Comparison of ENCODE assay signal across 9 cellular contexts in the genomic region with DNA sequence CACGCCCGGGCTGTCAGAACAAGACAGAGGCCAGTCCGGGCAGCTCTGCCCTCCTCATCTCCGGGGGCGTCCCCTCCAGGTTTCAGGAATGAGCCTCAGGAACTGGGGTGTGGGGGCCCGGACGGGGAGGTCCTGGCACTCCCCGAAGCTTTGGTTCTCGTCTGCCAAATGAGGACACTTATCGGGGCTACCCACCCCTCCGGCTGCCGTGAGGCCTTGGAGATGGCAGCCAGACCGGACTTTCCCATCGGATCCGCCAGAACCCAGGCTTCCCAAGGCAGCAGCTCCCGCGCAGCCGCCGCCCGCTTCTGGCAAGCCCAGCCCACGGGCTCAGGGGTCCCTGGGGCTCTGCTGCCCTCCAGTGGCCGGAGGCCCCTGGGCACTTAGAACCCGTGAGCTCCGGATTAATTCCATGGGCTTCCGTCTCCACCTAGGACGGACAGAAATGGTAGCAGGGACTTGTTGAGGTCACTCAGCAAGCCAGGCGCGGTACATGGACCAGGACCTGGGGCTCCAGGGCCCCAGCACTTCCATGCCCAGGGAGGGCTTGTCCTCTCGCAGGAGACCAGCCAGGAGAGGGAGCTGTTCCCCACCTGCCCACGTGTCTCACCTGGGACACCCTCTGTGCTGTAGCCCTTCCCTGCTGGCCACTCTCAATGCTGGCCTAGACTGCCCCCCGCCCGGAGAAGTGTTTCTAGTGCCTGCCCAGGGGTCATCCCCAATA.
A peak's percentile ranks its signal among the peaks of the same experiment; 100 is the strongest.
DNase-seq lines count a peak whose midpoint lies in the region; ATAC-seq and TF ChIP-seq lines count a peak whose summit lies in the region.
"Had no signal": no experiment of that assay in that cellular context is flagged by ENCODE, and none has a peak within 500 bp of the region (broad histone marks: within the 10 kb centered on the region; RNA-seq: fewer than 3 reads in every experiment).

No MANE protein-coding gene starts in this region.

- TF ChIP-seq CTCF in GM20000 (IDR thresholded peaks at IDR 0.05; ENCODE audit: extremely low read depth, missing control alignments) (peak; percentile 90), fibroblast of pulmonary artery (IDR thresholded peaks at IDR 0.05; ENCODE audit: low read length, missing control alignments) (peak; percentile 91), nephron progenitor cell (IDR thresholded peaks at IDR 0.05) (peak; percentile 98)

- peaks cover 12% of the 10 kb centered on the region for H3K4me1 ChIP-seq in CD4-positive, alpha-beta memory T cell (ENCODE audit: insufficient read depth, low read length)

- peak overlapping the region; percentile 73 to 87 (median 80) for H3K4me3 Mint-ChIP-seq in CD4-positive, alpha-beta memory T cell
- H3K4me3 Mint-ChIP-seq in activated T-helper 17 cell treated with anti-CD3 and anti-CD28 coated beads, Interleukin-2, amount 50 U/mL, for 72 hours = peak overlapping the region; percentile 65
- H3K4me3 Mint-ChIP-seq in nephron progenitor cell = peak overlapping the region; percentile 15

- DNase-seq in CD4-positive, alpha-beta memory T cell = peak; percentile 66 to 70 (median 69)
- DNase-seq in GM20000 (ENCODE audit: low spot score) (peak; percentile 86), RPMI7951 (ENCODE audit: low read depth) (peak; percentile 84), fibroblast of pulmonary artery (ENCODE audit: low read depth) (peak; percentile 88), nephron progenitor cell (peak; percentile 88)
- peak; percentile 59 for DNase-seq in stimulated activated naive CD4-positive, alpha-beta T cell treated with Interleukin-2 at 50 U/mL for 16 hours (lab: John Stamatoyannopoulos, UW)

- no peaks in the 10 kb centered on the region for H3K36me3 ChIP-seq in CD4-positive, alpha-beta memory T cell (ENCODE audit: insufficient read depth, low read length)
- H3K36me3 ChIP-seq in KOPT-K1 (ENCODE audit: insufficient read depth, low read length) = no peaks in the 10 kb centered on the region

- peak overlapping the region; percentile 26 for H3K27ac ChIP-seq in CD4-positive, alpha-beta memory T cell (ENCODE audit: low read depth, low read length)
- H3K27ac ChIP-seq in KOPT-K1 (ENCODE audit: low read depth, low read length, poor library complexity, severe bottlenecking) = peak overlapping the region; percentile 45
- H3K27ac ChIP-seq: epithelial cell of prostate had no signal

- no peaks in the 10 kb centered on the region for H3K9me3 ChIP-seq in CD4-positive, alpha-beta memory T cell (ENCODE audit: control insufficient read depth in 1 of 2, low read length in 2 of 2)
- H3K9me3 ChIP-seq in KOPT-K1 (ENCODE audit: insufficient read depth, low read length, poor library complexity, severe bottlenecking) = no peaks in the 10 kb centered on the region

- peaks cover 2 to 12% (median 4%) of the 10 kb centered on the region in 4 donors for H3K4me1 Mint-ChIP-seq in CD4-positive, alpha-beta memory T cell
- H3K4me1 Mint-ChIP-seq in activated T-helper 17 cell treated with anti-CD3 and anti-CD28 coated beads, Interleukin-2, amount 50 U/mL, for 72 hours = no peaks in the 10 kb centered on the region
- peaks cover 80% of the 10 kb centered on the region for H3K4me1 Mint-ChIP-seq in nephron progenitor cell

- H3K27me3 ChIP-seq in CD4-positive, alpha-beta memory T cell (ENCODE audit: insufficient read depth, low read length) = no peaks in the 10 kb centered on the region

- peak overlapping the region in 3 of 7 donors; percentile 22 to 60 (median 55) for H3K27ac Mint-ChIP-seq in CD4-positive, alpha-beta memory T cell
- peak overlapping the region; percentile 58 for H3K27ac Mint-ChIP-seq in activated T-helper 17 cell treated with anti-CD3 and anti-CD28 coated beads, Interleukin-2, amount 50 U/mL, for 72 hours
- H3K27ac Mint-ChIP-seq in nephron progenitor cell = no peak overlapping the region

- CTCF ChIA-PET in CD4-positive, alpha-beta memory T cell (lab: Charles Lee; ENCODE audit: partially characterized antibody) = interaction anchor here (0.6 to 3.9 kb wide), 40 partner anchors 10 to 1486 kb away, joined by 3 to 45 read pairs (median 4); no protein-coding TSS in a partner anchor

- H3K4me3 ChIP-seq in CD4-positive, alpha-beta memory T cell (ENCODE audit: low read length in 2 of 2) = peak overlapping the region; percentile 42 to 55
- peak overlapping the region; percentile 50 for H3K4me3 ChIP-seq in fibroblast of pulmonary artery (replicated peaks; ENCODE audit: low read depth, low read length)

- H3K36me3 Mint-ChIP-seq in CD4-positive, alpha-beta memory T cell = no peaks in the 10 kb centered on the region
- H3K36me3 Mint-ChIP-seq in activated T-helper 17 cell treated with anti-CD3 and anti-CD28 coated beads, Interleukin-2, amount 50 U/mL, for 72 hours (ENCODE audit: low read depth) = no peaks in the 10 kb centered on the region
- no peaks in the 10 kb centered on the region for H3K36me3 Mint-ChIP-seq in nephron progenitor cell (ENCODE audit: low read depth)

- POLR2A ChIA-PET in CD4-positive, alpha-beta memory T cell (lab: Charles Lee; ENCODE audit: partially characterized antibody) = interaction anchor here (0.6 to 0.8 kb wide), 2 partner anchors 424 to 1163 kb away, joined by 3 read pairs; no protein-coding TSS in a partner anchor

- H3K9me3 Mint-ChIP-seq in CD4-positive, alpha-beta memory T cell = no peaks in the 10 kb centered on the region
- no peaks in the 10 kb centered on the region for H3K9me3 Mint-ChIP-seq in activated T-helper 17 cell treated with anti-CD3 and anti-CD28 coated beads, Interleukin-2, amount 50 U/mL, for 72 hours
- peaks cover 6% of the 10 kb centered on the region for H3K9me3 Mint-ChIP-seq in nephron progenitor cell

- peak; percentile 92 for ATAC-seq in activated T-helper 17 cell treated with anti-CD3 and anti-CD28 coated beads, Interleukin-2, amount 50 U/mL, for 72 hours (replicated peaks)

- no peaks in the 10 kb centered on the region for H3K27me3 Mint-ChIP-seq in CD4-positive, alpha-beta memory T cell
- peaks cover 4% of the 10 kb centered on the region for H3K27me3 Mint-ChIP-seq in activated T-helper 17 cell treated with anti-CD3 and anti-CD28 coated beads, Interleukin-2, amount 50 U/mL, for 72 hours
- H3K27me3 Mint-ChIP-seq in nephron progenitor cell (ENCODE audit: low read depth, poor library complexity) = peaks cover 38% of the 10 kb centered on the region

- intact Hi-C loops in CD4-positive, alpha-beta memory T cell (cut with micrococcal nuclease) = loop anchor here (1.0 to 2.0 kb wide), 3 partner anchors 425 to 1353 kb away; no protein-coding TSS in a partner anchor

Comparison
In these comparisons a context has a peak if more than half of its experiments do, and no peak if none do; other contexts are left out.
1. Peak in every context shown above with its lines: DNase-seq, ATAC-seq, H3K4me3 ChIP-seq and H3K27ac ChIP-seq.
2. H3K4me3 Mint-ChIP-seq: peak in every context shown above with its lines; median percentile 80 in CD4-positive, alpha-beta memory T cell; 65 in activated T-helper 17 cell treated with anti-CD3 and anti-CD28 coated beads, Interleukin-2, amount 50 U/mL, for 72 hours; 15 in nephron progenitor cell.